In the genomic region with DNA sequence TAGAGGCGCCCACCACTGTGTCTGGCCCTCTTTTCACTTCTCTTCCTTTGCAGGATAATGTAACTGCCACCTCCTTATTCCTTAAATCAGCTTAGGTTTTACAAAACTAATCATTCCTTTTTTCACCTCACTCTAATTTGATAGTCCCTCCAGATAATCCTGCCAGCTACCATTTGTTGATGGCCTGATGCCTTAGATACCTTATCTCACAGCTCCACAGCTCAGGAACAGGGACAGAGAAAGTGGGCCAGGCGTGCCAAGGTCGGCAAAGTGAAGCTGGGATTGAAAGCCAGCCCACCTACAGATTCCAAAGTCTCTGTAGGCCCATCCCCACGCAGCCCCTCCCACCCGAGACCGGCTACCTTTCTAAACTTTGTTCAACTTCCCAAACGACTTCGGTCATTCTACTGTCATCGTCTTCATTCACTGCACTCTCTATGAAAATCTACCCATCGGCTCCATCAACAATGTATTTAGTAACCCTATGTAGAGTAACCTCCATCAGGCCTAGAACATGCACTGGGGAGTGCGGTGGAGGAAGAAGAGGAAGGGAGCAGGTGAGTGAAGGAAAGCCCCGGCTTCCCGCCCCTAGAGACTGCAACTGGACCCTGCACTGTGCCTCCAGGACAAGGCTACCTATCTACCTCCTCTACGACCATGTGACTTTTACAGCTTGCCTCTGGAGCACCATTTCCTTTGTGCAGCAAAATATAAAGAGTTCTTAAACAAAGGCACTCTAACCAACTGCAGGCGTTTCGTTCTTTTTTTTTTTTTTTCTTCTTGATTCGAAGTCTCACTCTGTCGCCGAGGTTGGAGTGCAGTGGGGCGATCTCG, we compare ENCODE assay signal across 8 cellular contexts. TPM values are rescaled to one million over a fixed set of nuclear protein-coding genes. Genes with fewer than 3 reads are reported as not detected.
DNase-seq lines count a peak whose midpoint lies in the region; FAIRE-seq and TF ChIP-seq lines count a peak whose summit lies in the region.

No MANE protein-coding gene starts in this region.

- peak; percentile 71 for FAIRE-seq in GM12892 (lab: Jason Lieb, UNC)

- DNase-seq in GM12892 (ENCODE audit: insufficient read length) (peak; percentile 17), LoVo (ENCODE audit: low spot score) (peak; percentile 15), chondrocyte (ENCODE audit: low spot score) (no peak), NCI-H1930 (lab: John Stamatoyannopoulos, UW) (no peak), HCEC 1CT (no peak)
- DNase-seq in NK-92 treated with Interleukin-12 subunit alpha and Interleukin-12 subunit beta, amount 100 ng/mL, for 24 hours (lab: John Stamatoyannopoulos, UW), result no peak
- DNase-seq in effector CD8-positive, alpha-beta T cell (lab: John Stamatoyannopoulos, UW), result no peak

- TF ChIP-seq POLR2A in GM12892 (IDR thresholded peaks at IDR 0.05; ENCODE audit: low read depth, low read length), result no peak

- H3K9ac ChIP-seq in mucosa of rectum (ENCODE audit: low read depth in 1 of 2, low read length in 2 of 2), result peak overlapping the region; percentile 47 to 93

- TF ChIP-seq CTCF in chondrocyte (IDR thresholded peaks at IDR 0.05), result no peak

- H3K4me3 Mint-ChIP-seq in chondrocyte (ENCODE audit: unreplicated experiment), result peak overlapping the region; percentile 93

- peak overlapping the region; percentile 93 for H3K27ac Mint-ChIP-seq in chondrocyte (ENCODE audit: unreplicated experiment)

- H3K4me3 ChIP-seq in mucosa of rectum (ENCODE audit: low read length in 2 of 2), result peak overlapping the region; percentile 84 to 97

- peak overlapping the region; percentile 94 to 96 for H3K27ac ChIP-seq in mucosa of rectum (ENCODE audit: low read depth in 2 of 2, low read length in 2 of 2)

- no peaks in the 10 kb centered on the region for H3K9me3 Mint-ChIP-seq in chondrocyte (ENCODE audit: low read depth)

- H3K4me1 Mint-ChIP-seq in chondrocyte (ENCODE audit: low read depth), result peaks cover 22% of the 10 kb centered on the region

- H3K36me3 Mint-ChIP-seq in chondrocyte (ENCODE audit: low read depth), result peaks cover 7% of the 10 kb centered on the region

- no peaks in the 10 kb centered on the region for H3K27me3 Mint-ChIP-seq in chondrocyte (ENCODE audit: low read depth)

- H3K36me3 ChIP-seq in mucosa of rectum (ENCODE audit: control insufficient read depth in 2 of 2, insufficient read depth in 2 of 2, low read length in 2 of 2), result peaks cover 5 to 8% of the 10 kb centered on the region in 2 donors

- no peaks in the 10 kb centered on the region for H3K9me3 ChIP-seq in mucosa of rectum (ENCODE audit: control insufficient read depth in 2 of 2, low read length in 2 of 2)

- H3K4me1 ChIP-seq in mucosa of rectum (ENCODE audit: control insufficient read depth in 2 of 2, insufficient read depth in 2 of 2, low read length in 2 of 2), result peaks cover 26 to 47% of the 10 kb centered on the region in 2 donors

- no peaks in the 10 kb centered on the region for H3K27me3 ChIP-seq in mucosa of rectum (ENCODE audit: control insufficient read depth in 2 of 2, insufficient read depth in 2 of 2, low read length in 2 of 2)

RNA-seq across cellular contexts. Expression of gene CASP6, which starts 1.5 kb away (rescaled TPM):
- 18.3 TPM for polyA plus RNA-seq in GM12892 (2012; ENCODE audit: missing spikeins)
- 16.3 to 19.1 TPM (median 16.7 TPM) in 3 replicates for total RNA-seq in chondrocyte

RNA-seq across cellular contexts. Expression of gene PLA2G12A, which starts 28.1 kb away (rescaled TPM):
- polyA plus RNA-seq in GM12892 (2012; ENCODE audit: missing spikeins), result 15.4 TPM
- total RNA-seq in chondrocyte, result 39.2 to 43.4 TPM (median 41.3 TPM) in 3 replicates

Comparison
In these comparisons a context has a peak if more than half of its experiments do, and no peak if none do; other contexts are left out.
1. DNase-seq: peak in GM12892 (single experiment) and LoVo (single experiment); none in chondrocyte (single experiment), NK-92 treated with Interleukin-12 subunit alpha and Interleukin-12 subunit beta, amount 100 ng/mL, for 24 hours (single experiment), effector CD8-positive, alpha-beta T cell (single experiment), NCI-H1930 (0 of 2) and HCEC 1CT (single experiment).